In the genomic region with DNA sequence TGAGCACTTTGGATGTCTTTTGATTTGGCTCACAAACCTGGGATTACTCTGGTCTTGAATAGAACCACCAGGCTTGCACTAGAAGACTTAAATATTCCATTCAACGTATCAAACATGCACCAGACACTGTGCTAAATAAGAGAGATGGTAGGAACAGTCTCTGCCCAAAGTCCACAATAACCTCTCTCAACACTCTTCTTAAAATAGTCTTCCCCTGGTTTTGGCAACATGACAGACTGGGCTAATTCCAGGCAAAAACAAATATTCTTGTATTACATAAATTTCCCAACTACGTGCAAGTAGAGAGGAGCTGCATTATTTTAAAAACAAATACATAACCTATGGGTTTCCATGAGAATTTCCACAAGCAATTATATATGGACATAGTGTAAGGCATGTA, we compare ENCODE assay signal across 23 cellular contexts.
A peak's percentile ranks its signal among the peaks of the same experiment; 100 is the strongest.
DNase-seq lines count a peak whose midpoint lies in the region; ATAC-seq, FAIRE-seq and TF ChIP-seq lines count a peak whose summit lies in the region.
"Had no signal": no experiment of that assay in that cellular context is flagged by ENCODE, and none has a peak within 500 bp of the region (broad histone marks: within the 10 kb centered on the region; RNA-seq: fewer than 3 reads in every experiment).

No MANE protein-coding gene starts in this region.

- H3K9me3 ChIP-seq in A549 (no peaks in the 10 kb centered on the region), body of pancreas (no peaks in the 10 kb centered on the region)
- H3K9me3 ChIP-seq: BE2C had no signal

- H3K36me3 ChIP-seq in body of pancreas (replicated peaks in 1 of 2; ENCODE audit: insufficient read depth in 1 of 2, low read depth in 2 of 2): no peaks in the 10 kb centered on the region
- H3K36me3 ChIP-seq: BE2C had no signal

- DNase-seq in A549 (ENCODE audit: low read depth in 1 of 2, low spot score in 1 of 2): no peak
- peak in 3 of 4 donors; percentile 15 to 24 (median 18) for DNase-seq in body of pancreas
- DNase-seq in left lobe of liver (ENCODE audit: low spot score): no peak
- no peak for DNase-seq in sciatic nerve (ENCODE audit: low spot score)
- no peak for DNase-seq in NCI-H510A (lab: John Stamatoyannopoulos, UW)
- no peak for DNase-seq in activated naive CD4-positive, alpha-beta T cell treated with anti-CD3 and anti-CD28 coated beads, Interleukin-2, amount 50 U/mL, for 72 hours (ENCODE audit: low spot score in 2 of 2)
- no peak for DNase-seq in NCI-H1092 treated with DMSO at 0.1 percent for 48 hours (lab: John Stamatoyannopoulos, UW)
- DNase-seq: activated CD4-positive, alpha-beta T cell treated with anti-CD3 and anti-CD28 coated beads for 36 hours; activated T-cell treated with anti-CD3 and anti-CD28 coated beads, Interleukin-2, amount 50 U/mL, for 4 hours; BE2C; cortex of kidney; DMS53; Karpas-422; MV-4-11; NCI-H146; NCI-H446 treated with DMSO at 0.1 percent for 48 hours; stimulated activated CD4-positive, alpha-beta T cell treated with anti-CD3 and anti-CD28 coated beads, Interleukin-15, amount 100 ng/mL, for 24 hours; stimulated activated naive B cell treated with anti-CD40 and anti-IgM and Interleukin-4, amounts not matched to agents 10 μg/mL and 1 μg/mL and 100 μg/mL, for 72 hours; T-helper 2 cell had no signal

- H3K27ac Mint-ChIP-seq in activated naive CD4-positive, alpha-beta T cell treated with anti-CD3 and anti-CD28 coated beads, Interleukin-2, amount 50 U/mL, for 72 hours: no peak overlapping the region
- H3K27ac Mint-ChIP-seq: activated CD4-positive, alpha-beta T cell treated with anti-CD3 and anti-CD28 coated beads for 36 hours; GM23338; stimulated activated naive B cell treated with anti-CD40 and anti-IgM and Interleukin-4, amounts not matched to agents 10 μg/mL and 1 μg/mL and 100 μg/mL, for 72 hours had no signal

- CTCF ChIA-PET in A549 (lab: Yijun Ruan, JAX): interaction anchor here (0.8 kb wide), 1 partner anchor 22 kb away, joined by 3 read pairs; no protein-coding TSS in a partner anchor

- POLR2A ChIA-PET in A549 (lab: Yijun Ruan, JAX): interaction anchor here (1.2 kb wide), 1 partner anchor 9 kb away, joined by 3 read pairs; no protein-coding TSS in a partner anchor

- TF ChIP-seq RAD21 in A549 (conservative IDR thresholded peaks at IDR 0.05 in 1 of 2, IDR thresholded peaks at IDR 0.05 in 1 of 2): no peak

- no peak for TF ChIP-seq POLR2A in A549 (IDR thresholded peaks at IDR 0.05; ENCODE audit: low read length)
- no peak for TF ChIP-seq POLR2A in body of pancreas (IDR thresholded peaks at IDR 0.05)

- FAIRE-seq in A549 (lab: Jason Lieb, UNC): peak; percentile 63
- FAIRE-seq: urothelium cell line had no signal

- intact Hi-C loops in body of pancreas (cut with DNase I) (no loop called here), sciatic nerve (cut with DNase I) (no loop called here)

- H3K4me3 ChIP-seq in A549 (no peak overlapping the region), body of pancreas (no peak overlapping the region)
- H3K4me3 ChIP-seq: GM23338 had no signal

- no peak for TF ChIP-seq EP300 in A549 (IDR thresholded peaks at IDR 0.05)

- 30% methylated on average over 2 of the region's 2 CpGs for WGBS in A549 (ENCODE audit: missing lambda C conversion rate)
- 30 to 31% methylated on average over 2 of the region's 2 CpGs for WGBS in body of pancreas, 2 donors

- ATAC-seq in A549 (no peak), body of pancreas (no peak), left lobe of liver (peak; percentile 52), sciatic nerve (peak; percentile 64), HG03108 (IDR thresholded peaks at IDR 0.05; ENCODE audit: unreplicated experiment) (no peak)
- no peak for ATAC-seq in activated naive CD4-positive, alpha-beta T cell treated with anti-CD3 and anti-CD28 coated beads, Interleukin-2, amount 50 U/mL, for 72 hours
- ATAC-seq: activated CD4-positive, alpha-beta T cell treated with anti-CD3 and anti-CD28 coated beads for 36 hours; activated T-cell treated with anti-CD3 and anti-CD28 coated beads, Interleukin-2, amount 50 U/mL, for 4 hours; GM23338; SK-N-SH treated with all-trans-retinoic acid at 6 μM for 48 hours; stimulated activated naive B cell treated with anti-CD40 and anti-IgM and Interleukin-4, amounts not matched to agents 10 μg/mL and 1 μg/mL and 100 μg/mL, for 72 hours had no signal

- no peaks in the 10 kb centered on the region for H3K27me3 ChIP-seq in body of pancreas
- H3K27me3 ChIP-seq: BE2C had no signal

- TF ChIP-seq CTCF in A549 (IDR thresholded peaks at IDR 0.05) (no peak), body of pancreas (IDR thresholded peaks at IDR 0.05) (no peak)

- no peaks in the 10 kb centered on the region for H3K9me3 Mint-ChIP-seq in activated naive CD4-positive, alpha-beta T cell treated with anti-CD3 and anti-CD28 coated beads, Interleukin-2, amount 50 U/mL, for 72 hours
- H3K9me3 Mint-ChIP-seq: activated T-cell treated with anti-CD3 and anti-CD28 coated beads, Interleukin-2, amount 50 U/mL, for 4 hours; GM23338; stimulated activated naive B cell treated with anti-CD40 and anti-IgM and Interleukin-4, amounts not matched to agents 10 μg/mL and 1 μg/mL and 100 μg/mL, for 72 hours had no signal

- no peaks in the 10 kb centered on the region for H3K36me3 Mint-ChIP-seq in activated naive CD4-positive, alpha-beta T cell treated with anti-CD3 and anti-CD28 coated beads, Interleukin-2, amount 50 U/mL, for 72 hours
- H3K36me3 Mint-ChIP-seq: stimulated activated naive B cell treated with anti-CD40 and anti-IgM and Interleukin-4, amounts not matched to agents 10 μg/mL and 1 μg/mL and 100 μg/mL, for 72 hours had no signal

- H3K27ac ChIP-seq in A549 (peak overlapping the region; percentile 7 to 47; a peak in 3 of 6 replicates), body of pancreas (no peak overlapping the region)

- H3K4me1 ChIP-seq in A549: peaks cover 50% of the 10 kb centered on the region
- H3K4me1 ChIP-seq in body of pancreas: peaks cover 35% of the 10 kb centered on the region
- H3K4me1 ChIP-seq: BE2C had no signal

- peak overlapping the region; percentile 46 for H3K4me2 ChIP-seq in A549
- H3K4me2 ChIP-seq: GM23338 had no signal

TF ChIP-seq in A549, 52 proteins besides CTCF, POLR2A, EP300 and RAD21:
- TF ChIP-seq CEBPB (IDR thresholded peaks at IDR 0.05): no peak
- no peak for TF ChIP-seq RFX5 (IDR thresholded peaks at IDR 0.05)
- no peak for TF ChIP-seq MAFK (IDR thresholded peaks at IDR 0.05; ENCODE audit: partially characterized antibody)

Comparison
In these comparisons a context has a peak if more than half of its experiments do, and no peak if none do; other contexts are left out.
1. ATAC-seq: peak in left lobe of liver (single experiment) and sciatic nerve (single experiment); none in A549 (0 of 2), body of pancreas (single experiment), activated naive CD4-positive, alpha-beta T cell treated with anti-CD3 and anti-CD28 coated beads, Interleukin-2, amount 50 U/mL, for 72 hours (0 of 2) and HG03108 (single experiment).
2. DNase-seq: peak in body of pancreas (3 of 4); none in A549 (0 of 2), left lobe of liver (single experiment), sciatic nerve (single experiment), NCI-H510A (single experiment), activated naive CD4-positive, alpha-beta T cell treated with anti-CD3 and anti-CD28 coated beads, Interleukin-2, amount 50 U/mL, for 72 hours (0 of 2) and NCI-H1092 treated with DMSO at 0.1 percent for 48 hours (single experiment).
3. H3K27ac ChIP-seq: peak in A549 (2 of 2); none in body of pancreas (0 of 4).